11 cellular contexts compared by ENCODE assay signal in genomic region chr3:197501496-197501878, GRCh38. TPM values are rescaled to one million over a fixed set of nuclear protein-coding genes. Genes with fewer than 3 reads are reported as not detected.
DNase-seq lines count a peak whose midpoint lies in the region; ATAC-seq lines count a peak whose summit lies in the region.
"Had no signal": no experiment of that assay in that cellular context is flagged by ENCODE, and none has a peak within 500 bp of the region (broad histone marks: within the 10 kb centered on the region; RNA-seq: fewer than 3 reads in every experiment).

No MANE protein-coding gene starts in this region.

- no peaks in the 10 kb centered on the region for H3K27me3 ChIP-seq in mesendoderm (ENCODE audit: insufficient read depth, low read length, poor library complexity)
- H3K27me3 ChIP-seq: SJSA1 had no signal

- H3K9ac ChIP-seq in mesendoderm (ENCODE audit: low read length) = no peak overlapping the region

- no peak overlapping the region for H2BK15ac ChIP-seq in mesendoderm (replicated peaks; ENCODE audit: low read depth)

- DNase-seq in DMS53 (lab: John Stamatoyannopoulos, UW) = peak; percentile 11
- DNase-seq in DMS53 treated with DMSO at 0.1 percent for 48 hours (lab: John Stamatoyannopoulos, UW; ENCODE audit: unreplicated experiment) = no peak
- peak; percentile 14 to 52 for DNase-seq in SW 1271 (lab: John Stamatoyannopoulos, UW)
- peak; percentile 73 for DNase-seq in mesendoderm
- no peak for DNase-seq in COLO668 (lab: John Stamatoyannopoulos, UW; ENCODE audit: unreplicated experiment)
- DNase-seq in ureter (ENCODE audit: low spot score) = no peak
- DNase-seq in activated naive CD4-positive, alpha-beta T cell treated with Interleukin-2 at 50 U/mL for 16 hours = no peak
- DNase-seq: kidney had no signal

- H3K4ac ChIP-seq in mesendoderm (ENCODE audit: low read depth, low read length) = no peak overlapping the region

- peak overlapping the region; percentile 6 for H2BK5ac ChIP-seq in mesendoderm (ENCODE audit: low read length)

- H3K79me2 ChIP-seq in mesendoderm (ENCODE audit: control insufficient read depth, insufficient read depth, low read length) = no peaks in the 10 kb centered on the region

- no peak overlapping the region for H2AK5ac ChIP-seq in mesendoderm (ENCODE audit: low read length)

- no peaks in the 10 kb centered on the region for H3K79me1 ChIP-seq in mesendoderm (ENCODE audit: low read length)

- no peaks in the 10 kb centered on the region for H3K4me1 ChIP-seq in mesendoderm (ENCODE audit: control insufficient read depth, low read depth, low read length)

- no peak overlapping the region for H3K18ac ChIP-seq in mesendoderm (ENCODE audit: low read length)

- ATAC-seq in HG03442 (IDR thresholded peaks at IDR 0.05; ENCODE audit: unreplicated experiment) = peak; percentile 30

- no peak overlapping the region for H2BK120ac ChIP-seq in mesendoderm (ENCODE audit: low read depth, low read length)

- no peak overlapping the region for H4K5ac ChIP-seq in mesendoderm (ENCODE audit: low read length)

- no peak overlapping the region for H3K4me3 ChIP-seq in mesendoderm (ENCODE audit: low read length)
- H3K4me3 ChIP-seq: SJSA1 had no signal

- H3K27ac ChIP-seq in mesendoderm (ENCODE audit: low read depth, low read length) = no peak overlapping the region
- H3K27ac ChIP-seq: 22Rv1, SJSA1 had no signal

- no peak overlapping the region for H3K4me2 ChIP-seq in mesendoderm (ENCODE audit: low read length)

- H4K8ac ChIP-seq in mesendoderm (ENCODE audit: low read depth, low read length) = no peak overlapping the region

- H3K56ac ChIP-seq in mesendoderm (ENCODE audit: low read length) = peak overlapping the region; percentile 51

- H3K23ac ChIP-seq in mesendoderm (ENCODE audit: low read length) = no peak overlapping the region

- H3K36me3 ChIP-seq in mesendoderm (ENCODE audit: control insufficient read depth, insufficient read depth, low read length) = no peaks in the 10 kb centered on the region
- H3K36me3 ChIP-seq: SJSA1 had no signal

- no CpG with 5 or more reads among the region's 1 CpG for WGBS in mesendoderm (ENCODE audit: extremely low coverage, insufficient coverage, low lambda C conversion rate)

RNA-seq across cellular contexts. Expression of gene BDH1, which starts 54.3 kb away (rescaled TPM):
- polyA plus RNA-seq in mesendoderm (2013, experiment 1 of 2) = 7.9 TPM
- polyA plus RNA-seq in mesendoderm (2013, experiment 2 of 2) = 8.5 TPM
- 69.4 TPM for total RNA-seq in ureter

Comparison
In these comparisons a context has a peak if more than half of its experiments do, and no peak if none do; other contexts are left out.
1. DNase-seq: peak in DMS53 (single experiment), SW 1271 (2 of 2) and mesendoderm (single experiment); none in DMS53 treated with DMSO at 0.1 percent for 48 hours (single experiment), COLO668 (single experiment), ureter (single experiment) and activated naive CD4-positive, alpha-beta T cell treated with Interleukin-2 at 50 U/mL for 16 hours (single experiment).